Comparison of ENCODE assay signal across 2 cellular contexts in the genomic region with DNA sequence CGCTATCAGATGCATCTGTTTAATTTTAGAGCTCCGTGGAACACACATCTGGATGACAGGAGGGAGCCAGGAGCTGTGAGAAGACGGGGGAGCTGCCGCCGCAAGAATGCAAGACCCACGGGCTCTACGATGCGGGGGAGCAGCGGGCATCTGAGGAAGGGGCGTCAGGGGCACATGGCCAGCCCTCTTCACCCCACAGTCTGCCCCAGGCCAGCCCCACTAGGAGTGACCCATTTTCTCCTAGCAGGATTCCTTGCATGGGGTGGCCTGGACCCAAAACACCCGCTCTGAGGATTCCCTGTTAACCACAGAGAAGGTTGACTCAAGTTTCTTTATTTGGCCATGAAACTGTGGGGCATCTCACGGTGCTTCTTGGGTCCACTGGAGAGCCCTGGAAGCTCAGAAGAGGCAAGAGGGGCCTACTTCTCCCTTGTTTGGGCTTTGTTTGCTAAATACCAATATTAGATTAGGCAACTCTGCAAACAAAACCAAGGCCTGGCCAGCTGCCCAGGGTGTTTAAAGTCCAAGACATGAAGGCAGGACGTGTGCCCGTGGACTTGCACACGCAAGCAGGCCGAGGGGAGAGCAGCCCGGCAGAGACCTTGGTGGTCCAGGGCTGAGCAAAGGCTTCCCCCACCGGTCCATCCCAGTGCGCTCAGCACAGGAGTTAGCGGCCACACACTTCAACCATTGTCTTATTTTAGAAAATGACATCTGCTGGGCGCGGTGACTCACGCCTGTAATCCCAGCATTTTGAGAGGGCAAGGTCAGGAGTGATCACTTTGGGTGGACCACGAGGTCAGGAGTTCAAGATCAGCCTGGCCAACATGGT.
TF ChIP-seq lines count a peak whose summit lies in the region.

No MANE protein-coding gene starts in this region.

TF ChIP-seq in K562, 482 proteins besides CTCF, POLR2A, EP300 and RAD21 (continued from another document and continues in another):
- TF ChIP-seq, protein P1, sequence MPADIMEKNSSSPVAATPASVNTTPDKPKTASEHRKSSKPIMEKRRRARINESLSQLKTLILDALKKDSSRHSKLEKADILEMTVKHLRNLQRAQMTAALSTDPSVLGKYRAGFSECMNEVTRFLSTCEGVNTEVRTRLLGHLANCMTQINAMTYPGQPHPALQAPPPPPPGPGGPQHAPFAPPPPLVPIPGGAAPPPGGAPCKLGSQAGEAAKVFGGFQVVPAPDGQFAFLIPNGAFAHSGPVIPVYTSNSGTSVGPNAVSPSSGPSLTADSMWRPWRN (IDR thresholded peaks at IDR 0.05; ENCODE audit: low read depth), result 0 out of 2 replicates have a peak, but pooled peaks have one; percentile 38
- peak; percentile 96 for TF ChIP-seq JUN (IDR thresholded peaks at IDR 0.05; ENCODE audit: borderline replicate concordance, low read depth, low read length)
- peak; percentile 99 for TF ChIP-seq JUN (CRISPR knock-in tag; IDR thresholded peaks at IDR 0.05; ENCODE audit: borderline replicate concordance)
- no peak for TF ChIP-seq ZNF23 (CRISPR knock-in tag; IDR thresholded peaks at IDR 0.05)
- TF ChIP-seq MEIS2 (IDR thresholded peaks at IDR 0.05; ENCODE audit: partially characterized antibody), result peak; percentile 40
- TF ChIP-seq MYBL2 (IDR thresholded peaks at IDR 0.05; ENCODE audit: low read depth), result no peak
- no peak for TF ChIP-seq MYBL2 (CRISPR knock-in tag; IDR thresholded peaks at IDR 0.05; ENCODE audit: borderline replicate concordance)
- no peak; a peak in 1 of 4 replicates for TF ChIP-seq ARNT (IDR thresholded peaks at IDR 0.05)
- TF ChIP-seq ASH1L (IDR thresholded peaks at IDR 0.05; ENCODE audit: borderline replicate concordance, low read depth, partially characterized antibody), result no peak
- peak; percentile 85 for TF ChIP-seq ARID1B (IDR thresholded peaks at IDR 0.05)
- peak; percentile 19; the same call in 1 of the 2 replicates for TF ChIP-seq ZNF668 (CRISPR knock-in tag; IDR thresholded peaks at IDR 0.05)
- no peak; the same call in 1 of the 2 replicates for TF ChIP-seq ZNF12 (CRISPR knock-in tag; IDR thresholded peaks at IDR 0.05)
- peak; percentile 78; the same call in 1 of the 2 replicates for TF ChIP-seq GATAD2A (IDR thresholded peaks at IDR 0.05)
- TF ChIP-seq, protein P2, sequence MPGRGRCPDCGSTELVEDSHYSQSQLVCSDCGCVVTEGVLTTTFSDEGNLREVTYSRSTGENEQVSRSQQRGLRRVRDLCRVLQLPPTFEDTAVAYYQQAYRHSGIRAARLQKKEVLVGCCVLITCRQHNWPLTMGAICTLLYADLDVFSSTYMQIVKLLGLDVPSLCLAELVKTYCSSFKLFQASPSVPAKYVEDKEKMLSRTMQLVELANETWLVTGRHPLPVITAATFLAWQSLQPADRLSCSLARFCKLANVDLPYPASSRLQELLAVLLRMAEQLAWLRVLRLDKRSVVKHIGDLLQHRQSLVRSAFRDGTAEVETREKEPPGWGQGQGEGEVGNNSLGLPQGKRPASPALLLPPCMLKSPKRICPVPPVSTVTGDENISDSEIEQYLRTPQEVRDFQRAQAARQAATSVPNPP (IDR thresholded peaks at IDR 0.05; ENCODE audit: borderline replicate concordance, insufficient read depth, insufficient read length), result no peak
- no peak for TF ChIP-seq KAT7 (CRISPR knock-in tag; IDR thresholded peaks at IDR 0.05; ENCODE audit: borderline replicate concordance)
- TF ChIP-seq MAZ (CRISPR knock-in tag; conservative IDR thresholded peaks at IDR 0.05 in 1 of 2, IDR thresholded peaks at IDR 0.05 in 1 of 2), result peak in 1 of 2 experiments; percentile 42; a peak in 2 of 4 replicates
- no peak for TF ChIP-seq ZNF445 (CRISPR knock-in tag; IDR thresholded peaks at IDR 0.05; ENCODE audit: low read depth)
- TF ChIP-seq, protein P3, sequence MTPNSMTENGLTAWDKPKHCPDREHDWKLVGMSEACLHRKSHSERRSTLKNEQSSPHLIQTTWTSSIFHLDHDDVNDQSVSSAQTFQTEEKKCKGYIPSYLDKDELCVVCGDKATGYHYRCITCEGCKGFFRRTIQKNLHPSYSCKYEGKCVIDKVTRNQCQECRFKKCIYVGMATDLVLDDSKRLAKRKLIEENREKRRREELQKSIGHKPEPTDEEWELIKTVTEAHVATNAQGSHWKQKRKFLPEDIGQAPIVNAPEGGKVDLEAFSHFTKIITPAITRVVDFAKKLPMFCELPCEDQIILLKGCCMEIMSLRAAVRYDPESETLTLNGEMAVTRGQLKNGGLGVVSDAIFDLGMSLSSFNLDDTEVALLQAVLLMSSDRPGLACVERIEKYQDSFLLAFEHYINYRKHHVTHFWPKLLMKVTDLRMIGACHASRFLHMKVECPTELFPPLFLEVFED (CRISPR knock-in tag; conservative IDR thresholded peaks at IDR 0.05), result no peak
- TF ChIP-seq BACH1 (tag; IDR thresholded peaks at IDR 0.05), result no peak
- no peak for TF ChIP-seq ZNF778 (CRISPR knock-in tag; IDR thresholded peaks at IDR 0.05)
- TF ChIP-seq, protein P4, sequence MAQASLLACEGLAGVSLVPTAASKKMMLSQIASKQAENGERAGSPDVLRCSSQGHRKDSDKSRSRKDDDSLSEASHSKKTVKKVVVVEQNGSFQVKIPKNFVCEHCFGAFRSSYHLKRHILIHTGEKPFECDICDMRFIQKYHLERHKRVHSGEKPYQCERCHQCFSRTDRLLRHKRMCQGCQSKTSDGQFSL (CRISPR knock-in tag; IDR thresholded peaks at IDR 0.05), result peak; percentile 53; the same call in 1 of the 2 replicates
- TF ChIP-seq, protein P4 (tag; IDR thresholded peaks at IDR 0.05), result no peak
- TF ChIP-seq CHD1 (IDR thresholded peaks at IDR 0.05; ENCODE audit: low read length), result peak; percentile 11
- peak; percentile 53 for TF ChIP-seq WHSC1 (IDR thresholded peaks at IDR 0.05; ENCODE audit: low read length)
- no peak for TF ChIP-seq MCM5 (IDR thresholded peaks at IDR 0.05; ENCODE audit: low read depth)
- no peak for TF ChIP-seq HIVEP1 (CRISPR knock-in tag; IDR thresholded peaks at IDR 0.05)
- peak; percentile 95 for TF ChIP-seq FOSL1 (tag; conservative IDR thresholded peaks at IDR 0.05)
- 0 out of 2 replicates have a peak, but pooled peaks have one; percentile 47 for TF ChIP-seq MTA1 (IDR thresholded peaks at IDR 0.05; ENCODE audit: borderline replicate concordance)
- peak; percentile 33 for TF ChIP-seq FOS (IDR thresholded peaks at IDR 0.05; ENCODE audit: extremely low read depth, insufficient read length)
- TF ChIP-seq CREM (IDR thresholded peaks at IDR 0.05; ENCODE audit: low read depth), result peak; percentile 73; the same call in 1 of the 2 replicates

TF ChIP-seq in HepG2, 621 proteins besides CTCF, POLR2A, EP300 and RAD21 (continued from another document and continues in another):
- peak; percentile 89; the same call in 1 of the 2 replicates for TF ChIP-seq FOSL1 (CRISPR knock-in tag; IDR thresholded peaks at IDR 0.05; ENCODE audit: borderline replicate concordance)
- peak; percentile 67; the same call in 1 of the 2 replicates for TF ChIP-seq ZNF768 (CRISPR knock-in tag; IDR thresholded peaks at IDR 0.05)
- no peak for TF ChIP-seq JDP2 (CRISPR knock-in tag; IDR thresholded peaks at IDR 0.05; ENCODE audit: borderline replicate concordance)
- TF ChIP-seq, protein P5, sequence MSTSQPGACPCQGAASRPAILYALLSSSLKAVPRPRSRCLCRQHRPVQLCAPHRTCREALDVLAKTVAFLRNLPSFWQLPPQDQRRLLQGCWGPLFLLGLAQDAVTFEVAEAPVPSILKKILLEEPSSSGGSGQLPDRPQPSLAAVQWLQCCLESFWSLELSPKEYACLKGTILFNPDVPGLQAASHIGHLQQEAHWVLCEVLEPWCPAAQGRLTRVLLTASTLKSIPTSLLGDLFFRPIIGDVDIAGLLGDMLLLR (CRISPR knock-in tag; IDR thresholded peaks at IDR 0.05), result no peak
- no peak for TF ChIP-seq ZNF367 (CRISPR knock-in tag; IDR thresholded peaks at IDR 0.05; ENCODE audit: borderline replicate concordance)
- no peak for TF ChIP-seq NFE2L2 (IDR thresholded peaks at IDR 0.05; ENCODE audit: low read length)
- peak; percentile 91; the same call in 1 of the 2 replicates for TF ChIP-seq JUN (CRISPR knock-in tag; IDR thresholded peaks at IDR 0.05)
- TF ChIP-seq ZNF780A (CRISPR knock-in tag; IDR thresholded peaks at IDR 0.05), result no peak
- TF ChIP-seq, protein P6, sequence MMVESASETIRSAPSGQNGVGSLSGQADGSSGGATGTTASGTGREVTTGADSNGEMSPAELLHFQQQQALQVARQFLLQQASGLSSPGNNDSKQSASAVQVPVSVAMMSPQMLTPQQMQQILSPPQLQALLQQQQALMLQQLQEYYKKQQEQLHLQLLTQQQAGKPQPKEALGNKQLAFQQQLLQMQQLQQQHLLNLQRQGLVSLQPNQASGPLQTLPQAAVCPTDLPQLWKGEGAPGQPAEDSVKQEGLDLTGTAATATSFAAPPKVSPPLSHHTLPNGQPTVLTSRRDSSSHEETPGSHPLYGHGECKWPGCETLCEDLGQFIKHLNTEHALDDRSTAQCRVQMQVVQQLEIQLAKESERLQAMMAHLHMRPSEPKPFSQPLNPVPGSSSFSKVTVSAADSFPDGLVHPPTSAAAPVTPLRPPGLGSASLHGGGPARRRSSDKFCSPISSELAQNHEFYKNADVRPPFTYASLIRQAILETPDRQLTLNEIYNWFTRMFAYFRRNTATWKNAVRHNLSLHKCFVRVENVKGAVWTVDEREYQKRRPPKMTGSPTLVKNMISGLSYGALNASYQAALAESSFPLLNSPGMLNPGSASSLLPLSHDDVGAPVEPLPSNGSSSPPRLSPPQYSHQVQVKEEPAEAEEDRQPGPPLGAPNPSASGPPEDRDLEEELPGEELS (CRISPR knock-in tag; IDR thresholded peaks at IDR 0.05), result peak; percentile 99
- no peak for TF ChIP-seq ZNF296 (CRISPR knock-in tag; conservative IDR thresholded peaks at IDR 0.05)
- TF ChIP-seq TSC22D2 (CRISPR knock-in tag; IDR thresholded peaks at IDR 0.05; ENCODE audit: borderline replicate concordance), result no peak
- peak; percentile 88 for TF ChIP-seq HOXA5 (CRISPR knock-in tag; IDR thresholded peaks at IDR 0.05)
- TF ChIP-seq, protein P7, sequence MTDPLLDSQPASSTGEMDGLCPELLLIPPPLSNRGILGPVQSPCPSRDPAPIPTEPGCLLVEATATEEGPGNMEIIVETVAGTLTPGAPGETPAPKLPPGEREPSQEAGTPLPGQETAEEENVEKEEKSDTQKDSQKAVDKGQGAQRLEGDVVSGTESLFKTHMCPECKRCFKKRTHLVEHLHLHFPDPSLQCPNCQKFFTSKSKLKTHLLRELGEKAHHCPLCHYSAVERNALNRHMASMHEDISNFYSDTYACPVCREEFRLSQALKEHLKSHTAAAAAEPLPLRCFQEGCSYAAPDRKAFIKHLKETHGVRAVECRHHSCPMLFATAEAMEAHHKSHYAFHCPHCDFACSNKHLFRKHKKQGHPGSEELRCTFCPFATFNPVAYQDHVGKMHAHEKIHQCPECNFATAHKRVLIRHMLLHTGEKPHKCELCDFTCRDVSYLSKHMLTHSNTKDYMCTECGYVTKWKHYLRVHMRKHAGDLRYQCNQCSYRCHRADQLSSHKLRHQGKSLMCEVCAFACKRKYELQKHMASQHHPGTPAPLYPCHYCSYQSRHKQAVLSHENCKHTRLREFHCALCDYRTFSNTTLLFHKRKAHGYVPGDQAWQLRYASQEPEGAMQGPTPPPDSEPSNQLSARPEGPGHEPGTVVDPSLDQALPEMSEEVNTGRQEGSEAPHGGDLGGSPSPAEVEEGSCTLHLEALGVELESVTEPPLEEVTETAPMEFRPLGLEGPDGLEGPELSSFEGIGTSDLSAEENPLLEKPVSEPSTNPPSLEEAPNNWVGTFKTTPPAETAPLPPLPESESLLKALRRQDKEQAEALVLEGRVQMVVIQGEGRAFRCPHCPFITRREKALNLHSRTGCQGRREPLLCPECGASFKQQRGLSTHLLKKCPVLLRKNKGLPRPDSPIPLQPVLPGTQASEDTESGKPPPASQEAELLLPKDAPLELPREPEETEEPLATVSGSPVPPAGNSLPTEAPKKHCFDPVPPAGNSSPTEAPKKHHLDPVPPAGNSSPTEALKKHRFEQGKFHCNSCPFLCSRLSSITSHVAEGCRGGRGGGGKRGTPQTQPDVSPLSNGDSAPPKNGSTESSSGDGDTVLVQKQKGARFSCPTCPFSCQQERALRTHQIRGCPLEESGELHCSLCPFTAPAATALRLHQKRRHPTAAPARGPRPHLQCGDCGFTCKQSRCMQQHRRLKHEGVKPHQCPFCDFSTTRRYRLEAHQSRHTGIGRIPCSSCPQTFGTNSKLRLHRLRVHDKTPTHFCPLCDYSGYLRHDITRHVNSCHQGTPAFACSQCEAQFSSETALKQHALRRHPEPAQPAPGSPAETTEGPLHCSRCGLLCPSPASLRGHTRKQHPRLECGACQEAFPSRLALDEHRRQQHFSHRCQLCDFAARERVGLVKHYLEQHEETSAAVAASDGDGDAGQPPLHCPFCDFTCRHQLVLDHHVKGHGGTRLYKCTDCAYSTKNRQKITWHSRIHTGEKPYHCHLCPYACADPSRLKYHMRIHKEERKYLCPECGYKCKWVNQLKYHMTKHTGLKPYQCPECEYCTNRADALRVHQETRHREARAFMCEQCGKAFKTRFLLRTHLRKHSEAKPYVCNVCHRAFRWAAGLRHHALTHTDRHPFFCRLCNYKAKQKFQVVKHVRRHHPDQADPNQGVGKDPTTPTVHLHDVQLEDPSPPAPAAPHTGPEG (CRISPR knock-in tag; IDR thresholded peaks at IDR 0.05), result no peak
- TF ChIP-seq, protein P8, sequence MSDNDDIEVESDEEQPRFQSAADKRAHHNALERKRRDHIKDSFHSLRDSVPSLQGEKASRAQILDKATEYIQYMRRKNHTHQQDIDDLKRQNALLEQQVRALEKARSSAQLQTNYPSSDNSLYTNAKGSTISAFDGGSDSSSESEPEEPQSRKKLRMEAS (IDR thresholded peaks at IDR 0.05), result peak; percentile 73; the same call in 1 of the 2 replicates
- peak; percentile 84 for TF ChIP-seq FOXA1 (IDR thresholded peaks at IDR 0.05)
- peak; percentile 95 for TF ChIP-seq FOXA1 (CRISPR knock-in tag; IDR thresholded peaks at IDR 0.05)
- TF ChIP-seq, protein P9, sequence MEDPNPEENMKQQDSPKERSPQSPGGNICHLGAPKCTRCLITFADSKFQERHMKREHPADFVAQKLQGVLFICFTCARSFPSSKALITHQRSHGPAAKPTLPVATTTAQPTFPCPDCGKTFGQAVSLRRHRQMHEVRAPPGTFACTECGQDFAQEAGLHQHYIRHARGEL (CRISPR knock-in tag; IDR thresholded peaks at IDR 0.05), result no peak
- no peak for TF ChIP-seq PHB2 (IDR thresholded peaks at IDR 0.05; ENCODE audit: partially characterized antibody)
- TF ChIP-seq RCOR2 (CRISPR knock-in tag; IDR thresholded peaks at IDR 0.05), result peak; percentile 96
- TF ChIP-seq ZNF577 (CRISPR knock-in tag; IDR thresholded peaks at IDR 0.05; ENCODE audit: borderline replicate concordance, low read depth), result no peak
- 0 out of 2 replicates have a peak, but pooled peaks have one; percentile 36 for TF ChIP-seq ZSCAN9 (CRISPR knock-in tag; IDR thresholded peaks at IDR 0.05; ENCODE audit: borderline replicate concordance)
- TF ChIP-seq, protein P10, sequence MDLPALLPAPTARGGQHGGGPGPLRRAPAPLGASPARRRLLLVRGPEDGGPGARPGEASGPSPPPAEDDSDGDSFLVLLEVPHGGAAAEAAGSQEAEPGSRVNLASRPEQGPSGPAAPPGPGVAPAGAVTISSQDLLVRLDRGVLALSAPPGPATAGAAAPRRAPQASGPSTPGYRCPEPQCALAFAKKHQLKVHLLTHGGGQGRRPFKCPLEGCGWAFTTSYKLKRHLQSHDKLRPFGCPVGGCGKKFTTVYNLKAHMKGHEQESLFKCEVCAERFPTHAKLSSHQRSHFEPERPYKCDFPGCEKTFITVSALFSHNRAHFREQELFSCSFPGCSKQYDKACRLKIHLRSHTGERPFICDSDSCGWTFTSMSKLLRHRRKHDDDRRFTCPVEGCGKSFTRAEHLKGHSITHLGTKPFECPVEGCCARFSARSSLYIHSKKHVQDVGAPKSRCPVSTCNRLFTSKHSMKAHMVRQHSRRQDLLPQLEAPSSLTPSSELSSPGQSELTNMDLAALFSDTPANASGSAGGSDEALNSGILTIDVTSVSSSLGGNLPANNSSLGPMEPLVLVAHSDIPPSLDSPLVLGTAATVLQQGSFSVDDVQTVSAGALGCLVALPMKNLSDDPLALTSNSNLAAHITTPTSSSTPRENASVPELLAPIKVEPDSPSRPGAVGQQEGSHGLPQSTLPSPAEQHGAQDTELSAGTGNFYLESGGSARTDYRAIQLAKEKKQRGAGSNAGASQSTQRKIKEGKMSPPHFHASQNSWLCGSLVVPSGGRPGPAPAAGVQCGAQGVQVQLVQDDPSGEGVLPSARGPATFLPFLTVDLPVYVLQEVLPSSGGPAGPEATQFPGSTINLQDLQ (CRISPR knock-in tag; IDR thresholded peaks at IDR 0.05), result no peak; the same call in 1 of the 2 replicates
